ENCODE assay signal across 23 cellular contexts in genomic region chr6:87539554-87539953, GRCh38.
"Had no signal": no experiment of that assay in that cellular context is flagged by ENCODE, and none has a peak within 500 bp of the region (broad histone marks: within the 10 kb centered on the region; RNA-seq: fewer than 3 reads in every experiment).

No MANE protein-coding gene starts in this region.

- DNase-seq: cortex of kidney; effector memory CD8-positive, alpha-beta T cell; hypothalamus; kidney; mammary epithelial cell; mesendoderm; midbrain; naive thymus-derived CD4-positive, alpha-beta T cell; pancreas; retina; right lobe of liver; stimulated activated CD4-positive, alpha-beta T cell treated with anti-CD3 and anti-CD28 coated beads, Interleukin-12 subunit alpha, Interleukin-12 subunit beta, amount 100 ng/mL, for 4 hours; stimulated activated CD4-positive, alpha-beta T cell treated with anti-CD3 and anti-CD28 coated beads, Interleukin-1b, Interleukin-23, amount 100 ng/mL, for 48 hours; stimulated activated CD4-positive, alpha-beta T cell treated with anti-CD3 and anti-CD28 coated beads, Interleukin-4, amount 100 ng/mL, for 1 hour; stimulated activated CD8-positive, alpha-beta memory T cell treated with anti-CD3 and anti-CD28 coated beads, Interleukin-4, amount 100 ng/mL, for 48 hours; stimulated activated naive CD4-positive, alpha-beta T cell; stimulated activated naive CD8-positive, alpha-beta T cell treated with anti-CD3 and anti-CD28 coated beads, Interleukin-15, amount 100 ng/mL, for 72 hours; transverse colon; upper lobe of right lung; uterus had no signal

- H3K36me3 ChIP-seq: uterus had no signal

- H3K4me3 Mint-ChIP-seq: effector memory CD8-positive, alpha-beta T cell; naive thymus-derived CD4-positive, alpha-beta T cell; stimulated activated naive CD8-positive, alpha-beta T cell treated with anti-CD3 and anti-CD28 coated beads, Interleukin-15, amount 100 ng/mL, for 72 hours had no signal

- H3K9me3 ChIP-seq: pancreas, right lobe of liver, suprapubic skin, transverse colon, upper lobe of right lung, uterus had no signal

- H3K27ac ChIP-seq: pancreas, right lobe of liver, suprapubic skin, transverse colon, upper lobe of right lung, uterus had no signal

- H3K4me1 Mint-ChIP-seq: stimulated activated naive CD8-positive, alpha-beta T cell treated with anti-CD3 and anti-CD28 coated beads, Interleukin-15, amount 100 ng/mL, for 72 hours had no signal

- H3K4me1 ChIP-seq: pancreas, suprapubic skin, upper lobe of right lung, uterus had no signal

- H3K4me3 ChIP-seq: pancreas, right lobe of liver, smooth muscle cell, suprapubic skin, transverse colon, upper lobe of right lung, uterus had no signal

- H3K27me3 ChIP-seq: pancreas, right lobe of liver, suprapubic skin, transverse colon, upper lobe of right lung, uterus had no signal

- H3K9me3 Mint-ChIP-seq: effector memory CD8-positive, alpha-beta T cell; stimulated activated naive CD8-positive, alpha-beta T cell treated with anti-CD3 and anti-CD28 coated beads, Interleukin-15, amount 100 ng/mL, for 72 hours had no signal

- H3K27me3 Mint-ChIP-seq: effector memory CD8-positive, alpha-beta T cell; naive thymus-derived CD4-positive, alpha-beta T cell; stimulated activated naive CD8-positive, alpha-beta T cell treated with anti-CD3 and anti-CD28 coated beads, Interleukin-15, amount 100 ng/mL, for 72 hours had no signal

- H3K27ac Mint-ChIP-seq: effector memory CD8-positive, alpha-beta T cell; stimulated activated naive CD8-positive, alpha-beta T cell treated with anti-CD3 and anti-CD28 coated beads, Interleukin-15, amount 100 ng/mL, for 72 hours had no signal

- H3K4me2 ChIP-seq: smooth muscle cell had no signal

- ATAC-seq: effector memory CD8-positive, alpha-beta T cell; left lobe of liver; naive thymus-derived CD4-positive, alpha-beta T cell; pancreas; stimulated activated naive CD8-positive, alpha-beta T cell treated with anti-CD3 and anti-CD28 coated beads, Interleukin-15, amount 100 ng/mL, for 72 hours; upper lobe of right lung had no signal
